Comparison of ENCODE assay signal across 1 cellular context in the genomic region with DNA sequence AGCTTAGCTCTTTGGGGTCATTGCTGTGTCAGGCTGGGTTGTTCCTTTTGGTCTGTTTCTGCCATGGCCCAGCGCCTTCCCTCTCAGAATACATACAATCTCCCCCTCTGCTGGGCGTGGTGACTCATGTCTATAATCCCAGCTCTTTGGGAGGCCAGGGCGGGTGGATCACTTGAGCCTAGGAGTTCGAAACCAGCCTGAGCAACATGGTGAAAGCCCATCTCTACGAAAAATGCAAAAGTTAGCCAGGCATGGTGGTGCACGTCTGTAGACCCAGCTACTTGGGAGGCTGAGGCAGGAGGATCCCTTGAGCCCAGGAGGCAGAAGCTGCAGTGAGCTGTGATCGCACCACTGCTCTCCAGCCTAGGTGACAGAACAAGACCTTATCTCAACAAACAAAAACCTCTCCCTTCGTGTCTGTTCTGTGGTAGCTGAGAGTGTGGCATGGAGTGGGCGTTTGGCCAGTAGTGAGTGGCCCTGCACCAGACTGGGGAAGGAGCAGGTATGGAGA.
TF ChIP-seq lines count a peak whose summit lies in the region.

No MANE protein-coding gene starts in this region.

TF ChIP-seq in K562, 482 proteins besides CTCF, POLR2A, EP300 and RAD21:
- 0 out of 2 replicates have a peak, but pooled peaks have one; percentile 41 for TF ChIP-seq FOSL1 (tag; conservative IDR thresholded peaks at IDR 0.05)
- no peak for TF ChIP-seq POLR3A (IDR thresholded peaks at IDR 0.05; ENCODE audit: borderline replicate concordance, extremely low read depth, insufficient read depth, insufficient read length)
- TF ChIP-seq NFIC (IDR thresholded peaks at IDR 0.05), result no peak
- no peak for TF ChIP-seq PML (IDR thresholded peaks at IDR 0.05; ENCODE audit: low read length)
- TF ChIP-seq SAFB2 (IDR thresholded peaks at IDR 0.05; ENCODE audit: borderline replicate concordance, low read depth, low read length, severe bottlenecking), result no peak
- TF ChIP-seq XRCC5 (IDR thresholded peaks at IDR 0.05; ENCODE audit: low read depth, low read length), result no peak
- TF ChIP-seq SETDB1 (IDR thresholded peaks at IDR 0.05; ENCODE audit: low read length), result no peak
- no peak for TF ChIP-seq ZNF143 (CRISPR knock-in tag; IDR thresholded peaks at IDR 0.05)
- no peak for TF ChIP-seq MBD2 (IDR thresholded peaks at IDR 0.05; ENCODE audit: borderline replicate concordance, low read depth)
- no peak for TF ChIP-seq OTX1 (CRISPR knock-in tag; IDR thresholded peaks at IDR 0.05)
- no peak for TF ChIP-seq C11orf30 (IDR thresholded peaks at IDR 0.05; ENCODE audit: low read depth)
- no peak for TF ChIP-seq SMAD2 (IDR thresholded peaks at IDR 0.05; ENCODE audit: low read depth, low read length)
- TF ChIP-seq ZNF584 (CRISPR knock-in tag; IDR thresholded peaks at IDR 0.05; ENCODE audit: low read depth), result no peak
- TF ChIP-seq ZC3H4 (CRISPR knock-in tag; IDR thresholded peaks at IDR 0.05; ENCODE audit: borderline replicate concordance), result no peak
- TF ChIP-seq JUND (IDR thresholded peaks at IDR 0.05; ENCODE audit: borderline replicate concordance, low read depth, low read length), result peak; percentile 41; the same call in 1 of the 2 replicates
- no peak for TF ChIP-seq JUND (tag; IDR thresholded peaks at IDR 0.05; ENCODE audit: borderline replicate concordance, low read depth, low read length)
- no peak for TF ChIP-seq ZNF609 (CRISPR knock-in tag; IDR thresholded peaks at IDR 0.05; ENCODE audit: borderline replicate concordance)
- no peak for TF ChIP-seq RBM34 (IDR thresholded peaks at IDR 0.05; ENCODE audit: borderline replicate concordance, insufficient read depth, low read length)
- TF ChIP-seq PTRF (tag; IDR thresholded peaks at IDR 0.05), result no peak
- no peak for TF ChIP-seq KAT2B (IDR thresholded peaks at IDR 0.05; ENCODE audit: low read depth, low read length)
- TF ChIP-seq TRIM24 (IDR thresholded peaks at IDR 0.05), result no peak
- peak; percentile 40 for TF ChIP-seq ATF3 (IDR thresholded peaks at IDR 0.05)
- TF ChIP-seq ATF3 (CRISPR knock-in tag; conservative IDR thresholded peaks at IDR 0.05), result no peak
- TF ChIP-seq, protein P1, sequence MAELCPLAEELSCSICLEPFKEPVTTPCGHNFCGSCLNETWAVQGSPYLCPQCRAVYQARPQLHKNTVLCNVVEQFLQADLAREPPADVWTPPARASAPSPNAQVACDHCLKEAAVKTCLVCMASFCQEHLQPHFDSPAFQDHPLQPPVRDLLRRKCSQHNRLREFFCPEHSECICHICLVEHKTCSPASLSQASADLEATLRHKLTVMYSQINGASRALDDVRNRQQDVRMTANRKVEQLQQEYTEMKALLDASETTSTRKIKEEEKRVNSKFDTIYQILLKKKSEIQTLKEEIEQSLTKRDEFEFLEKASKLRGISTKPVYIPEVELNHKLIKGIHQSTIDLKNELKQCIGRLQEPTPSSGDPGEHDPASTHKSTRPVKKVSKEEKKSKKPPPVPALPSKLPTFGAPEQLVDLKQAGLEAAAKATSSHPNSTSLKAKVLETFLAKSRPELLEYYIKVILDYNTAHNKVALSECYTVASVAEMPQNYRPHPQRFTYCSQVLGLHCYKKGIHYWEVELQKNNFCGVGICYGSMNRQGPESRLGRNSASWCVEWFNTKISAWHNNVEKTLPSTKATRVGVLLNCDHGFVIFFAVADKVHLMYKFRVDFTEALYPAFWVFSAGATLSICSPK (IDR thresholded peaks at IDR 0.05; ENCODE audit: borderline replicate concordance), result no peak
- TF ChIP-seq POLR2AphosphoS2 (IDR thresholded peaks at IDR 0.05; ENCODE audit: low read length), result no peak
- TF ChIP-seq, protein P2, sequence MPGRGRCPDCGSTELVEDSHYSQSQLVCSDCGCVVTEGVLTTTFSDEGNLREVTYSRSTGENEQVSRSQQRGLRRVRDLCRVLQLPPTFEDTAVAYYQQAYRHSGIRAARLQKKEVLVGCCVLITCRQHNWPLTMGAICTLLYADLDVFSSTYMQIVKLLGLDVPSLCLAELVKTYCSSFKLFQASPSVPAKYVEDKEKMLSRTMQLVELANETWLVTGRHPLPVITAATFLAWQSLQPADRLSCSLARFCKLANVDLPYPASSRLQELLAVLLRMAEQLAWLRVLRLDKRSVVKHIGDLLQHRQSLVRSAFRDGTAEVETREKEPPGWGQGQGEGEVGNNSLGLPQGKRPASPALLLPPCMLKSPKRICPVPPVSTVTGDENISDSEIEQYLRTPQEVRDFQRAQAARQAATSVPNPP (IDR thresholded peaks at IDR 0.05; ENCODE audit: borderline replicate concordance, insufficient read depth, insufficient read length), result no peak
